ENCODE assay signal across 7 cellular contexts in genomic region chr2:14638488-14638887, GRCh38.
"Had no signal": no experiment of that assay in that cellular context is flagged by ENCODE, and none has a peak within 500 bp of the region (broad histone marks: within the 10 kb centered on the region; RNA-seq: fewer than 3 reads in every experiment).

No MANE protein-coding gene starts in this region.

- H3K4me3 Mint-ChIP-seq: HFFc6 had no signal

- ATAC-seq: HCT116 had no signal

- FAIRE-seq: HTR-8/SVneo had no signal

- H3K27ac Mint-ChIP-seq: HFFc6 had no signal

- H3K9me3 Mint-ChIP-seq: HFFc6 had no signal

- H3K9me3 ChIP-seq: HAP-1 had no signal

- H3K4me3 ChIP-seq: HAP-1 had no signal

- H3K36me3 ChIP-seq: HAP-1 had no signal

- DNase-seq: GOT3, H7, HFFc6, KBM-7 had no signal
